ENCODE assay signal across 8 cellular contexts in the genomic region with DNA sequence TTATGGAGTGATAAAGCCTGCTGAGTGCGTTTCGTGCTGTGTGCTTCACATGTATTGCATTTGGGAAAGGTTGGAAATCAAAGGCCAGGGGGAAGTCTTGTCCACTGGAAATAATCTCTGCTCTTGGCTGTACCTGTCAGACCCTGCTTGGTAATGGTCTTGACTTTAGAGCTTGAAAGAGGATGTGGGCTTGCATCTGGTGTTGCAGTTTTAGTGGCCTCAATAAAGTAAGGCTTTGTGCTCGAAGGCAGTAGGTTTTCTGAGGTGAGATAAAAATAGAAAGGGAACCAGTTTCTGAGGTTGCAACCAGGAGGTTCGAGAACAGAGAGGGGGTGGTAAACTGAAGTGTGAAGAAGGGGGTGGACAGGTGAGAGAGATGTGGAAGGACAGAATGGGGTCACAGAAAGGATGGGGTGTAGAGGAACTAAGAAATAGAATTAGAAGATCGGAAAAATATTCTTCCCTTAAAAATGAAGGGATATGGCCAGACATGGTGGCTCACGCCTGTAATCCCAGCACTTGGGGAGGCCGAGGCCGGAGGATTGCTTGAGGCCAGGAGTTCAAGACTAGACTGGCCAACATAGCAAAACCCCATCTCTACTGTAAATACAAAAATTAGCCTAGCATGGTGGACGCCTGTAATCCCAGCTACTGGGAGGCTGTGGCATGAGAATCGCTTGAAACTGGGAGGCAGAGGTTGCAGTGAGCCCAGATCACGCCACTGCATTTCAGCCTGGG. TPM values are rescaled to one million over a fixed set of nuclear protein-coding genes. Genes with fewer than 3 reads are reported as not detected.
DNase-seq lines count a peak whose midpoint lies in the region; ATAC-seq and TF ChIP-seq lines count a peak whose summit lies in the region.

No MANE protein-coding gene starts in this region.

- H3K9ac ChIP-seq in rectal smooth muscle tissue (ENCODE audit: low read length) = no peak overlapping the region

- peaks cover 37% of the 10 kb centered on the region for H3K4me1 Mint-ChIP-seq in activated CD4-positive, alpha-beta T cell treated with anti-CD3 and anti-CD28 coated beads for 36 hours

- H3K36me3 ChIP-seq in rectal smooth muscle tissue (ENCODE audit: control insufficient read depth, insufficient read depth, low read length) = no peaks in the 10 kb centered on the region

- peaks cover 10% of the 10 kb centered on the region for H3K4me1 ChIP-seq in rectal smooth muscle tissue (ENCODE audit: control insufficient read depth, insufficient read depth, low read length)

- ATAC-seq in activated CD4-positive, alpha-beta T cell treated with anti-CD3 and anti-CD28 coated beads for 36 hours = peak; percentile 7
- ATAC-seq in HG02623 (IDR thresholded peaks at IDR 0.05; ENCODE audit: unreplicated experiment) = peak; percentile 28
- ATAC-seq in left colon = no peak

- peak overlapping the region; percentile 97 for H3K4me3 Mint-ChIP-seq in activated CD4-positive, alpha-beta T cell treated with anti-CD3 and anti-CD28 coated beads for 36 hours

- peak; percentile 23 for DNase-seq in activated CD4-positive, alpha-beta T cell treated with anti-CD3 and anti-CD28 coated beads for 36 hours
- no peak for DNase-seq in activated CD4-positive, alpha-beta T cell treated with anti-CD3 and anti-CD28 coated beads for 1 hour
- DNase-seq in RWPE1 (ENCODE audit: low spot score) (no peak), epithelial cell of prostate (ENCODE audit: low read depth, low spot score) (no peak), left colon (no peak), T-helper 9 cell (no peak)

- no peaks in the 10 kb centered on the region for H3K27me3 Mint-ChIP-seq in activated CD4-positive, alpha-beta T cell treated with anti-CD3 and anti-CD28 coated beads for 36 hours

- H3K36me3 Mint-ChIP-seq in activated CD4-positive, alpha-beta T cell treated with anti-CD3 and anti-CD28 coated beads for 36 hours (ENCODE audit: low read depth) = peaks cover 27% of the 10 kb centered on the region

- POLR2A ChIA-PET in activated CD4-positive, alpha-beta T cell treated with anti-CD3 and anti-CD28 coated beads for 36 hours (lab: Charles Lee) = interaction anchor here (0.6 to 0.7 kb wide), 2 partner anchors 14 to 140 kb away, joined by 3 to 5 read pairs; no protein-coding TSS in a partner anchor
- POLR2A ChIA-PET in RWPE1 (lab: Yijun Ruan, JAX; ENCODE audit: low non-redundant PET) = no interaction called here

- H3K27ac Mint-ChIP-seq in activated CD4-positive, alpha-beta T cell treated with anti-CD3 and anti-CD28 coated beads for 36 hours = peak overlapping the region; percentile 74

- H3K27ac ChIP-seq in RWPE1 (peak overlapping the region; percentile 36), epithelial cell of prostate (peak overlapping the region; percentile 97), rectal smooth muscle tissue (ENCODE audit: low read depth, low read length) (peak overlapping the region; percentile 98)

- intact Hi-C loops in activated CD4-positive, alpha-beta T cell treated with anti-CD3 and anti-CD28 coated beads for 36 hours (cut with DNase I, micrococcal nuclease) = loop anchor here in 1 of 2 experiments (5.0 to 10.0 kb wide), 2 partner anchors 527 to 1174 kb away; a partner anchor contains a TSS
- intact Hi-C loops in left colon (cut with DNase I, micrococcal nuclease) = no loop called here

- no peaks in the 10 kb centered on the region for H3K9me3 Mint-ChIP-seq in activated CD4-positive, alpha-beta T cell treated with anti-CD3 and anti-CD28 coated beads for 36 hours (ENCODE audit: low read depth)

- no peaks in the 10 kb centered on the region for H3K27me3 ChIP-seq in rectal smooth muscle tissue (ENCODE audit: control insufficient read depth, insufficient read depth, low read length)

- CTCF ChIA-PET in activated CD4-positive, alpha-beta T cell treated with anti-CD3 and anti-CD28 coated beads for 36 hours (lab: Charles Lee) = interaction anchor here (0.6 kb wide), 1 partner anchor 613 kb away, joined by 3 read pairs; no protein-coding TSS in a partner anchor
- CTCF ChIA-PET in RWPE1 (lab: Yijun Ruan, JAX) = no interaction called here

- H3K4me3 ChIP-seq in rectal smooth muscle tissue (ENCODE audit: low read length) = peak overlapping the region; percentile 96

- no peak for TF ChIP-seq CTCF in RWPE1 (conservative IDR thresholded peaks at IDR 0.05; ENCODE audit: low read depth)

RNA-seq across cellular contexts. Expression of a gene that starts 1.5 kb away (rescaled TPM):
- total RNA-seq in activated CD4-positive, alpha-beta T cell treated with anti-CD3 and anti-CD28 coated beads for 36 hours = 10 to 100 TPM; 27.9 to 34.3 TPM
- total RNA-seq in left colon = 10 to 100 TPM; 29.1 to 29.5 TPM

RNA-seq across cellular contexts. Expression of a gene that starts 1.8 kb away (rescaled TPM):
- 100 to 1,000 TPM; 259 to 309 TPM for total RNA-seq in activated CD4-positive, alpha-beta T cell treated with anti-CD3 and anti-CD28 coated beads for 36 hours
- 10 to 100 TPM; 41.7 to 88.3 TPM for total RNA-seq in left colon

RNA-seq across cellular contexts. Expression of a gene that starts 51.7 kb away (rescaled TPM):
- not detected for total RNA-seq in activated CD4-positive, alpha-beta T cell treated with anti-CD3 and anti-CD28 coated beads for 36 hours
- under 1 TPM; 0.22 to 0.85 TPM for total RNA-seq in left colon

Comparison
In these comparisons a context has a peak if more than half of its experiments do, and no peak if none do; other contexts are left out.
1. H3K27ac ChIP-seq: peak in every context shown above with its lines; median percentile 98 in rectal smooth muscle tissue; 97 in epithelial cell of prostate; 36 in RWPE1.